Comparison of ENCODE assay signal across 10 cellular contexts in the genomic region with DNA sequence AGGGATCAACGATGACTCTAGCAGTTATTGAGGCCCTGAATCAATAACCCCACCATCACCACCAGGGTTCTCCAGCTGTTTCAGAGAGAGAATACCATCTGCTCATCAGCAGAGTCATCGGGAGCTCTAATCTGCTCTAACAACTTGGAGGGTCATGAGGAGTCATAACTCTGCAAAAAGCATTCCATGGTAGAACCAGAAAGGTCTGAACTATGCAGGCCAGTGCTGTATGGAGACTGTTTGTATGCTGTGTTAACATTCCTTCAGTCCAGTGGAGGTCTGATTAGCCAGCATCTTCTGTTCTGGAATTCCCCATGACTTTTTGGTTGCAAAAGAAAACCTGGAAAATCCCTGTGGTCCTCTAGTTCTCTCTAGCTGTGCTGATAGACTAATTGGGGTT. TPM values are rescaled to one million over a fixed set of nuclear protein-coding genes. Genes with fewer than 3 reads are reported as not detected.
DNase-seq lines count a peak whose midpoint lies in the region; ATAC-seq and TF ChIP-seq lines count a peak whose summit lies in the region.
"Had no signal": no experiment of that assay in that cellular context is flagged by ENCODE, and none has a peak within 500 bp of the region (broad histone marks: within the 10 kb centered on the region; RNA-seq: fewer than 3 reads in every experiment).

No MANE protein-coding gene starts in this region.

- no peak overlapping the region for H3K4me2 ChIP-seq in parathyroid adenoma (ENCODE audit: low read length)

- no peaks in the 10 kb centered on the region for H3K36me3 ChIP-seq in parathyroid adenoma (ENCODE audit: control insufficient read depth, insufficient read depth, low read length)
- H3K36me3 ChIP-seq: thoracic aorta had no signal

- no peak for TF ChIP-seq CTCF in parathyroid adenoma (IDR thresholded peaks at IDR 0.05)
- no peak for TF ChIP-seq CTCF in CD4-positive, alpha-beta T cell (IDR thresholded peaks at IDR 0.05)

- no peak overlapping the region for H3K4me3 ChIP-seq in parathyroid adenoma (ENCODE audit: low read depth, low read length)
- H3K4me3 ChIP-seq: thoracic aorta had no signal

- H2AFZ ChIP-seq in parathyroid adenoma: peak overlapping the region; percentile 28

- CTCF ChIA-PET in CD4-positive, alpha-beta T cell (lab: Charles Lee): interaction anchor here (1.3 to 1.6 kb wide), 4 partner anchors 17 to 785 kb away, joined by 3 to 6 read pairs (median 3); no protein-coding TSS in a partner anchor

- intact Hi-C loops in CD4-positive, alpha-beta T cell (cut with DNase I, micrococcal nuclease): no loop called here

- in situ Hi-C loops in Caki2 (cut with HindIII; ENCODE audit: low pct_unique_long_range_greater_than_20kb, low sequenced_read_pairs): no loop called here

- H3K4me3 Mint-ChIP-seq in CD4-positive, alpha-beta T cell: no peak overlapping the region

- H3K9me3 ChIP-seq in parathyroid adenoma (ENCODE audit: control insufficient read depth, low read length): no peaks in the 10 kb centered on the region
- no peaks in the 10 kb centered on the region for H3K9me3 ChIP-seq in CD4-positive, alpha-beta T cell (ENCODE audit: control insufficient read depth, low read length)
- H3K9me3 ChIP-seq: thoracic aorta had no signal

- no peaks in the 10 kb centered on the region for H3K79me2 ChIP-seq in parathyroid adenoma

- H3K36me3 Mint-ChIP-seq in CD4-positive, alpha-beta T cell (ENCODE audit: low read depth): no peaks in the 10 kb centered on the region

- no peaks in the 10 kb centered on the region for H3K9me3 Mint-ChIP-seq in CD4-positive, alpha-beta T cell

- no peak overlapping the region for H3K9ac ChIP-seq in parathyroid adenoma

- H3K27ac Mint-ChIP-seq in CD4-positive, alpha-beta T cell: no peak overlapping the region

- H3K27ac ChIP-seq in parathyroid adenoma: no peak overlapping the region
- no peak overlapping the region for H3K27ac ChIP-seq in CD4-positive, alpha-beta T cell (ENCODE audit: low read depth, low read length)

- no peak for ATAC-seq in CD4-positive, alpha-beta T cell (ENCODE audit: poor library complexity)
- ATAC-seq in GM21825 (IDR thresholded peaks at IDR 0.05; ENCODE audit: unreplicated experiment): no peak
- ATAC-seq: left lobe of liver had no signal

- H3K4me1 Mint-ChIP-seq in CD4-positive, alpha-beta T cell (ENCODE audit: low read depth): peaks cover 6% of the 10 kb centered on the region

- POLR2A ChIA-PET in CD4-positive, alpha-beta T cell (lab: Charles Lee): no interaction called here

- peak; percentile 71 for DNase-seq in Caki2 (ENCODE audit: low read depth)
- DNase-seq in NCI-H226: peak; percentile 97
- peak; percentile 45 for DNase-seq in dermis blood vessel endothelial cell
- DNase-seq in CD4-positive, alpha-beta T cell: no peak
- no peak for DNase-seq in activated CD4-positive, alpha-beta T cell treated with anti-CD3 and anti-CD28 coated beads for 1 hour
- no peak for DNase-seq in NCI-H446 (lab: John Stamatoyannopoulos, UW)

- H3K4me1 ChIP-seq in parathyroid adenoma: peaks cover 13% of the 10 kb centered on the region

- H3K27me3 ChIP-seq in parathyroid adenoma (ENCODE audit: control insufficient read depth, insufficient read depth, low read length): no peaks in the 10 kb centered on the region
- no peaks in the 10 kb centered on the region for H3K27me3 ChIP-seq in CD4-positive, alpha-beta T cell (ENCODE audit: control insufficient read depth, insufficient read depth, low read length)

- no peaks in the 10 kb centered on the region for H3K27me3 Mint-ChIP-seq in CD4-positive, alpha-beta T cell

RNA-seq across cellular contexts. Expression of a gene that starts 9.4 kb away (rescaled TPM):
- 17.4 and 41.1 TPM in 2 replicates for total RNA-seq in Caki2 (2014; rRNA removed; shearing (Covaris generic); ENCODE audit: low replicate concordance)
- 0.85 and 1.3 TPM in 2 replicates for total RNA-seq in dermis blood vessel endothelial cell
- not detected for total RNA-seq in CD4-positive, alpha-beta T cell

Comparison
In these comparisons a context has a peak if more than half of its experiments do, and no peak if none do; other contexts are left out.
1. DNase-seq: peak in Caki2 (single experiment), NCI-H226 (single experiment) and dermis blood vessel endothelial cell (single experiment); none in CD4-positive, alpha-beta T cell (0 of 10), activated CD4-positive, alpha-beta T cell treated with anti-CD3 and anti-CD28 coated beads for 1 hour (single experiment) and NCI-H446 (0 of 2).